1 cellular context compared by ENCODE assay signal in the genomic region with DNA sequence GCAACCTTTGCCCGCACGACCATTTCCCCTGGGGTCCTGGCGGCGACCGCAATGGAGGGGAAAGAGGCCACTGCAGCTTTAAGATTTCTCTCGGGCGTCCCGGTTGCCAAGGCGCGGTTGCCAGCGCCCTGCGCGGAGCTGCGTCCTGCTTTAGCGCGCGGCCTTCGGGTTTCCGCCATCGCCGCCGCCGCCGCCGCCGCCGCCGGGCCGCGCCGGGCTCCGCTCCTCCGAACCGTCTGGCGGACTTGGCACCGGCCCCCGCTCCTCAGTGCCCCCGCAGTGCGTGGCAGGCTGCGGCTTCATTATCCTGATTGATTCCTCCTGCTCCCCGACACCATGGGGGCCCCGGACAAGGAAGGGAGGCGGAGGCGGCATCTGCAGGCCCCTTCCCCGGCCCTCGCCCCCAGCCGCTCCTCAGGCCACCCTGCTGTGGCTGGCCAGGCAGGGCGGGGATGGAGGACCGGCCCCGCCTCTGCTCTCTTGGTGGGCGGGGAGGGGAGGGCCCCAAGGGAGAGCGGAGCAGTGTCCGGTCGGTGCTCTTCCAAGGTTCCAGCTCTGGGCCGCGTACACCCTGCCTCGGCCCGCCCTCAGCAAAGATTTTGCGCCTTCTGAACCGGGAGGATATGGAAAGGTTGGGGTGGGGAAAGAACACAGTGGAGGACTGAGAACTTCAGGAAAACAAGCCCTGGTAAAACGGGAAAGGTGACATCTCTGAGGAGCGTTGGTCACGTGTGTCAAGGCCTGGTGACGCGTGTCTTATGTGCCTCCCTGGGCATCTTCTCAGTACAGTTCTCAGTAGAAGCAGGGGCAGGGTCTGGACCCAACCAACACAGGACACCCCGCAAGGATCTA.
TF ChIP-seq lines count a peak whose summit lies in the region.

No MANE protein-coding gene starts in this region.

TF ChIP-seq in H1, 55 proteins besides CTCF, POLR2A, EP300 and RAD21:
- no peak for TF ChIP-seq EGR1 (IDR thresholded peaks at IDR 0.05; ENCODE audit: borderline replicate concordance, low read depth, low read length)
- peak; percentile 68; the same call in 1 of the 2 replicates for TF ChIP-seq RBBP5 (IDR thresholded peaks at IDR 0.05; ENCODE audit: borderline replicate concordance, low read depth, low read length)
- TF ChIP-seq KDM4A (IDR thresholded peaks at IDR 0.05; ENCODE audit: low read depth, low read length, severe bottlenecking) = peak; percentile 44
- no peak for TF ChIP-seq SIX5 (IDR thresholded peaks at IDR 0.05; ENCODE audit: low read depth, low read length)
- TF ChIP-seq PHF8 (conservative IDR thresholded peaks at IDR 0.05; ENCODE audit: low read depth, low read length) = peak; percentile 67
- TF ChIP-seq ASH2L (IDR thresholded peaks at IDR 0.05; ENCODE audit: low read length) = peak; percentile 83
- peak; percentile 50; the same call in 1 of the 2 replicates for TF ChIP-seq MAX (IDR thresholded peaks at IDR 0.05)
- TF ChIP-seq CREB1 (IDR thresholded peaks at IDR 0.05) = peak; percentile 39; the same call in 1 of the 2 replicates
- no peak for TF ChIP-seq CBX5 (IDR thresholded peaks at IDR 0.05; ENCODE audit: low read depth, low read length)
- peak; percentile 65; the same call in 1 of the 2 replicates for TF ChIP-seq USF2 (IDR thresholded peaks at IDR 0.05; ENCODE audit: low read length)
- no peak for TF ChIP-seq SRF (IDR thresholded peaks at IDR 0.05; ENCODE audit: low read depth, low read length)
- no peak for TF ChIP-seq SAP30 (IDR thresholded peaks at IDR 0.05; ENCODE audit: insufficient read depth, insufficient replicate concordance, low read length)
- TF ChIP-seq CHD1 (IDR thresholded peaks at IDR 0.05; ENCODE audit: low read depth, low read length) = no peak
- peak; percentile 34; the same call in 1 of the 2 replicates for TF ChIP-seq YY1 (IDR thresholded peaks at IDR 0.05; ENCODE audit: low read depth, low read length)
- peak in 1 of 2 experiments; percentile 63; a peak in 1 of 4 replicates for TF ChIP-seq SIN3A (conservative IDR thresholded peaks at IDR 0.05 in 1 of 2, IDR thresholded peaks at IDR 0.05 in 1 of 2; ENCODE audit: low read depth in 1 of 2, low read length in 2 of 2)
- TF ChIP-seq TCF12 (IDR thresholded peaks at IDR 0.05; ENCODE audit: low read depth, low read length) = no peak
- TF ChIP-seq, protein P1, sequence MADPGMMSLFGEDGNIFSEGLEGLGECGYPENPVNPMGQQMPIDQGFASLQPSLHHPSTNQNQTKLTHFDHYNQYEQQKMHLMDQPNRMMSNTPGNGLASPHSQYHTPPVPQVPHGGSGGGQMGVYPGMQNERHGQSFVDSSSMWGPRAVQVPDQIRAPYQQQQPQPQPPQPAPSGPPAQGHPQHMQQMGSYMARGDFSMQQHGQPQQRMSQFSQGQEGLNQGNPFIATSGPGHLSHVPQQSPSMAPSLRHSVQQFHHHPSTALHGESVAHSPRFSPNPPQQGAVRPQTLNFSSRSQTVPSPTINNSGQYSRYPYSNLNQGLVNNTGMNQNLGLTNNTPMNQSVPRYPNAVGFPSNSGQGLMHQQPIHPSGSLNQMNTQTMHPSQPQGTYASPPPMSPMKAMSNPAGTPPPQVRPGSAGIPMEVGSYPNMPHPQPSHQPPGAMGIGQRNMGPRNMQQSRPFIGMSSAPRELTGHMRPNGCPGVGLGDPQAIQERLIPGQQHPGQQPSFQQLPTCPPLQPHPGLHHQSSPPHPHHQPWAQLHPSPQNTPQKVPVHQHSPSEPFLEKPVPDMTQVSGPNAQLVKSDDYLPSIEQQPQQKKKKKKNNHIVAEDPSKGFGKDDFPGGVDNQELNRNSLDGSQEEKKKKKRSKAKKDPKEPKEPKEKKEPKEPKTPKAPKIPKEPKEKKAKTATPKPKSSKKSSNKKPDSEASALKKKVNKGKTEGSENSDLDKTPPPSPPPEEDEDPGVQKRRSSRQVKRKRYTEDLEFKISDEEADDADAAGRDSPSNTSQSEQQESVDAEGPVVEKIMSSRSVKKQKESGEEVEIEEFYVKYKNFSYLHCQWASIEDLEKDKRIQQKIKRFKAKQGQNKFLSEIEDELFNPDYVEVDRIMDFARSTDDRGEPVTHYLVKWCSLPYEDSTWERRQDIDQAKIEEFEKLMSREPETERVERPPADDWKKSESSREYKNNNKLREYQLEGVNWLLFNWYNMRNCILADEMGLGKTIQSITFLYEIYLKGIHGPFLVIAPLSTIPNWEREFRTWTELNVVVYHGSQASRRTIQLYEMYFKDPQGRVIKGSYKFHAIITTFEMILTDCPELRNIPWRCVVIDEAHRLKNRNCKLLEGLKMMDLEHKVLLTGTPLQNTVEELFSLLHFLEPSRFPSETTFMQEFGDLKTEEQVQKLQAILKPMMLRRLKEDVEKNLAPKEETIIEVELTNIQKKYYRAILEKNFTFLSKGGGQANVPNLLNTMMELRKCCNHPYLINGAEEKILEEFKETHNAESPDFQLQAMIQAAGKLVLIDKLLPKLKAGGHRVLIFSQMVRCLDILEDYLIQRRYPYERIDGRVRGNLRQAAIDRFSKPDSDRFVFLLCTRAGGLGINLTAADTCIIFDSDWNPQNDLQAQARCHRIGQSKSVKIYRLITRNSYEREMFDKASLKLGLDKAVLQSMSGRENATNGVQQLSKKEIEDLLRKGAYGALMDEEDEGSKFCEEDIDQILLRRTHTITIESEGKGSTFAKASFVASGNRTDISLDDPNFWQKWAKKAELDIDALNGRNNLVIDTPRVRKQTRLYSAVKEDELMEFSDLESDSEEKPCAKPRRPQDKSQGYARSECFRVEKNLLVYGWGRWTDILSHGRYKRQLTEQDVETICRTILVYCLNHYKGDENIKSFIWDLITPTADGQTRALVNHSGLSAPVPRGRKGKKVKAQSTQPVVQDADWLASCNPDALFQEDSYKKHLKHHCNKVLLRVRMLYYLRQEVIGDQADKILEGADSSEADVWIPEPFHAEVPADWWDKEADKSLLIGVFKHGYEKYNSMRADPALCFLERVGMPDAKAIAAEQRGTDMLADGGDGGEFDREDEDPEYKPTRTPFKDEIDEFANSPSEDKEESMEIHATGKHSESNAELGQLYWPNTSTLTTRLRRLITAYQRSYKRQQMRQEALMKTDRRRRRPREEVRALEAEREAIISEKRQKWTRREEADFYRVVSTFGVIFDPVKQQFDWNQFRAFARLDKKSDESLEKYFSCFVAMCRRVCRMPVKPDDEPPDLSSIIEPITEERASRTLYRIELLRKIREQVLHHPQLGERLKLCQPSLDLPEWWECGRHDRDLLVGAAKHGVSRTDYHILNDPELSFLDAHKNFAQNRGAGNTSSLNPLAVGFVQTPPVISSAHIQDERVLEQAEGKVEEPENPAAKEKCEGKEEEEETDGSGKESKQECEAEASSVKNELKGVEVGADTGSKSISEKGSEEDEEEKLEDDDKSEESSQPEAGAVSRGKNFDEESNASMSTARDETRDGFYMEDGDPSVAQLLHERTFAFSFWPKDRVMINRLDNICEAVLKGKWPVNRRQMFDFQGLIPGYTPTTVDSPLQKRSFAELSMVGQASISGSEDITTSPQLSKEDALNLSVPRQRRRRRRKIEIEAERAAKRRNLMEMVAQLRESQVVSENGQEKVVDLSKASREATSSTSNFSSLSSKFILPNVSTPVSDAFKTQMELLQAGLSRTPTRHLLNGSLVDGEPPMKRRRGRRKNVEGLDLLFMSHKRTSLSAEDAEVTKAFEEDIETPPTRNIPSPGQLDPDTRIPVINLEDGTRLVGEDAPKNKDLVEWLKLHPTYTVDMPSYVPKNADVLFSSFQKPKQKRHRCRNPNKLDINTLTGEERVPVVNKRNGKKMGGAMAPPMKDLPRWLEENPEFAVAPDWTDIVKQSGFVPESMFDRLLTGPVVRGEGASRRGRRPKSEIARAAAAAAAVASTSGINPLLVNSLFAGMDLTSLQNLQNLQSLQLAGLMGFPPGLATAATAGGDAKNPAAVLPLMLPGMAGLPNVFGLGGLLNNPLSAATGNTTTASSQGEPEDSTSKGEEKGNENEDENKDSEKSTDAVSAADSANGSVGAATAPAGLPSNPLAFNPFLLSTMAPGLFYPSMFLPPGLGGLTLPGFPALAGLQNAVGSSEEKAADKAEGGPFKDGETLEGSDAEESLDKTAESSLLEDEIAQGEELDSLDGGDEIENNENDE (IDR thresholded peaks at IDR 0.05; ENCODE audit: insufficient replicate concordance, low read length) = no peak
- no peak for TF ChIP-seq TAF7 (optimal IDR thresholded peaks at IDR 0.05; ENCODE audit: borderline replicate concordance, low read depth, low read length)
